2 cellular contexts compared by ENCODE assay signal in genomic region chr3:122536634-122537033, GRCh38.
TF ChIP-seq lines count a peak whose summit lies in the region.

No MANE protein-coding gene starts in this region.

TF ChIP-seq in GM23338, 12 proteins besides CTCF, POLR2A, EP300 and RAD21 (continued from another document):
- TF ChIP-seq REST (IDR thresholded peaks at IDR 0.05; ENCODE audit: unreplicated experiment), result no peak
TF ChIP-seq in GM23338: peak in this region for 1.

TF ChIP-seq in WTC11, 78 proteins besides CTCF, POLR2A, EP300 and RAD21 (continued from another document):
- TF ChIP-seq STAT6 (CRISPR knock-in tag; conservative IDR thresholded peaks at IDR 0.05; ENCODE audit: low read depth), result no peak
- no peak for TF ChIP-seq RELA (CRISPR knock-in tag; IDR thresholded peaks at IDR 0.05; ENCODE audit: borderline replicate concordance)
- no peak for TF ChIP-seq HMGXB4 (CRISPR knock-in tag; IDR thresholded peaks at IDR 0.05)
- TF ChIP-seq SP1 (CRISPR knock-in tag; conservative IDR thresholded peaks at IDR 0.05), result no peak
- TF ChIP-seq ZSCAN18 (CRISPR knock-in tag; IDR thresholded peaks at IDR 0.05), result no peak
- no peak for TF ChIP-seq CREM (CRISPR knock-in tag; IDR thresholded peaks at IDR 0.05)
- no peak for TF ChIP-seq ZNF121 (CRISPR knock-in tag; IDR thresholded peaks at IDR 0.05)
- TF ChIP-seq ZBTB21 (CRISPR knock-in tag; IDR thresholded peaks at IDR 0.05; ENCODE audit: borderline replicate concordance), result no peak
- TF ChIP-seq ZNF138 (CRISPR knock-in tag; conservative IDR thresholded peaks at IDR 0.05), result no peak
- no peak for TF ChIP-seq ZNF232 (CRISPR knock-in tag; IDR thresholded peaks at IDR 0.05)
- TF ChIP-seq ZNF281 (CRISPR knock-in tag; IDR thresholded peaks at IDR 0.05), result no peak
- no peak for TF ChIP-seq NFE2L1 (CRISPR knock-in tag; IDR thresholded peaks at IDR 0.05)
- TF ChIP-seq FOXP1 (CRISPR knock-in tag; IDR thresholded peaks at IDR 0.05; ENCODE audit: borderline replicate concordance), result no peak
- no peak for TF ChIP-seq ZNF512 (CRISPR knock-in tag; IDR thresholded peaks at IDR 0.05; ENCODE audit: borderline replicate concordance)
- no peak for TF ChIP-seq SMAD4 (CRISPR knock-in tag; IDR thresholded peaks at IDR 0.05)
- TF ChIP-seq GTF2I (CRISPR knock-in tag; conservative IDR thresholded peaks at IDR 0.05), result no peak
- TF ChIP-seq NR2C2 (CRISPR knock-in tag; IDR thresholded peaks at IDR 0.05), result no peak
